8 cellular contexts compared by ENCODE assay signal in the genomic region with DNA sequence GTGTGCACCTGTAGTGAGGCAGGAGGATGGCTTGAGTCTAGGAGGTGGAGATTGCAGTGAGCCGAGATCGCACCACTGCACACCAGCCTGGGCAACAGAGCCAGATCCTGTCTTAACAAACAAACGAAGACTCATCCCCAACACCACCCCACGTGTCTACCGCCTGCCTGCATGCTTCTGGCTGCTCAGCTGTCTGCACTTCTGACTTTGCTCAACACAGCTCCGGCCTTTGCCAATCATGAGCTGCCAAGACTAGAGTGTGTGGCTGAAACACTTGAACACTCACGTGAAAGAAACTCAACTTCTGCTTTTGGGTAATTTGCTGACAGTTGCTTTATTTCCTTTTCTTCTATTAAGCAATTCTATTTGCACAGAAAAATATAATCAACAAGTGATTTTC. TPM values are rescaled to one million over a fixed set of nuclear protein-coding genes. Genes with fewer than 3 reads are reported as not detected.
DNase-seq lines count a peak whose midpoint lies in the region; ATAC-seq and TF ChIP-seq lines count a peak whose summit lies in the region.

No MANE protein-coding gene starts in this region.

- H3K9me3 Mint-ChIP-seq in endothelial cell (ENCODE audit: unreplicated experiment), result no peaks in the 10 kb centered on the region
- no peaks in the 10 kb centered on the region for H3K9me3 Mint-ChIP-seq in mesothelial cell of epicardium

- TF ChIP-seq CTCF in endothelial cell (IDR thresholded peaks at IDR 0.05; ENCODE audit: unreplicated experiment) (no peak), mesothelial cell of epicardium (IDR thresholded peaks at IDR 0.05; ENCODE audit: unreplicated experiment) (no peak)

- DNase-seq in NCI-H2029 (lab: John Stamatoyannopoulos, UW) (peak; percentile 48), NCI-H2029 treated with DMSO at 0.1 percent for 48 hours (lab: John Stamatoyannopoulos, UW) (no peak), amniotic epithelial cell (ENCODE audit: low read depth) (peak; percentile 74), myocyte (ENCODE audit: low read depth) (peak; percentile 51), NCI-H774 (lab: John Stamatoyannopoulos, UW) (no peak), endothelial cell (ENCODE audit: low spot score) (no peak), mesothelial cell of epicardium (ENCODE audit: low spot score in 2 of 2, unreplicated experiment in 2 of 2) (no peak)

- H3K36me3 Mint-ChIP-seq in endothelial cell (ENCODE audit: low read depth, unreplicated experiment) (peaks cover 9% of the 10 kb centered on the region), mesothelial cell of epicardium (no peaks in the 10 kb centered on the region)

- H3K27me3 Mint-ChIP-seq in endothelial cell (ENCODE audit: unreplicated experiment) (peaks cover 3% of the 10 kb centered on the region), mesothelial cell of epicardium (ENCODE audit: low read depth) (no peaks in the 10 kb centered on the region)

- H3K4me1 Mint-ChIP-seq in endothelial cell (ENCODE audit: unreplicated experiment) (peaks cover 15% of the 10 kb centered on the region), mesothelial cell of epicardium (peaks cover 35% of the 10 kb centered on the region)

- ATAC-seq in HG03135 (IDR thresholded peaks at IDR 0.05; ENCODE audit: unreplicated experiment), result peak; percentile 81

- H3K27ac Mint-ChIP-seq in endothelial cell (ENCODE audit: unreplicated experiment) (no peak overlapping the region), mesothelial cell of epicardium (no peak overlapping the region)

- H3K4me3 Mint-ChIP-seq in endothelial cell (ENCODE audit: unreplicated experiment) (no peak overlapping the region), mesothelial cell of epicardium (no peak overlapping the region)

RNA-seq across cellular contexts. Expression of a gene that starts 32.1 kb away (rescaled TPM):
- total RNA-seq in myocyte (53.2 and 73.6 TPM in 2 replicates), endothelial cell (ENCODE audit: unreplicated experiment) (76.2 TPM), mesothelial cell of epicardium (106 to 113 TPM (median 110 TPM) in 3 replicates)
- polyA plus RNA-seq in myocyte (2012), result 17.8 TPM

Comparison
In these comparisons a context has a peak if more than half of its experiments do, and no peak if none do; other contexts are left out.
1. DNase-seq: peak in NCI-H2029 (single experiment), amniotic epithelial cell (single experiment) and myocyte (single experiment); none in NCI-H2029 treated with DMSO at 0.1 percent for 48 hours (single experiment), NCI-H774 (single experiment), endothelial cell (single experiment) and mesothelial cell of epicardium (0 of 2).